In genomic region chr1:27388337-27389005, GRCh38 we compare ENCODE assay signal across 8 cellular contexts. TPM values are rescaled to one million over a fixed set of nuclear protein-coding genes. Genes with fewer than 3 reads are reported as not detected.
A peak's percentile ranks its signal among the peaks of the same experiment; 100 is the strongest.
DNase-seq lines count a peak whose midpoint lies in the region; ATAC-seq, FAIRE-seq and TF ChIP-seq lines count a peak whose summit lies in the region.

No MANE protein-coding gene starts in this region.

- H3K4me1 Mint-ChIP-seq in type B pancreatic cell (ENCODE audit: unreplicated experiment): peaks cover 12% of the 10 kb centered on the region

- no peaks in the 10 kb centered on the region for H3K9me3 Mint-ChIP-seq in type B pancreatic cell

- no peak overlapping the region for H3K27ac ChIP-seq in A549

- H3K4me3 ChIP-seq in A549 (no peak overlapping the region), epithelial cell of proximal tubule (ENCODE audit: low read depth, low read length) (no peak overlapping the region)

- FAIRE-seq in A549 (lab: Jason Lieb, UNC): no peak

- no peak for TF ChIP-seq POLR2A in A549 (IDR thresholded peaks at IDR 0.05; ENCODE audit: low read length)

- no peak overlapping the region for H3K4me2 ChIP-seq in A549

- ATAC-seq in A549: peak in 1 of 2 experiments; percentile 37; a peak in 2 of 6 replicates
- ATAC-seq in omental fat pad (ENCODE audit: low FRiP score): no peak
- ATAC-seq in HG03378 (IDR thresholded peaks at IDR 0.05; ENCODE audit: unreplicated experiment): no peak

- peak; percentile 71 to 74 for TF ChIP-seq RAD21 in A549 (conservative IDR thresholded peaks at IDR 0.05 in 1 of 2, IDR thresholded peaks at IDR 0.05 in 1 of 2)

- peak overlapping the region; percentile 7 for H3K4me3 Mint-ChIP-seq in type B pancreatic cell

- WGBS in A549 (ENCODE audit: missing lambda C conversion rate): 31% methylated on average over 5 of the region's 5 CpGs

- DNase-seq in A549 (ENCODE audit: low read depth in 1 of 2, low spot score in 1 of 2) (peak; percentile 57 to 60), NCI-H748 (lab: John Stamatoyannopoulos, UW; ENCODE audit: unreplicated experiment) (peak; percentile 52), epithelial cell of proximal tubule (ENCODE audit: low read depth) (no peak), omental fat pad (ENCODE audit: low spot score) (peak; percentile 83), type B pancreatic cell (ENCODE audit: extremely low spot score, unreplicated experiment) (no peak)
- DNase-seq in activated CD8-positive, alpha-beta memory T cell treated with anti-CD3 and anti-CD28 coated beads, Interleukin-2, amount 50 U/mL, for 24 hours (ENCODE audit: extremely low read depth): peak; percentile 51

- CTCF ChIA-PET in A549 (lab: Yijun Ruan, JAX): interaction anchor here (0.6 to 12.0 kb wide), 20 partner anchors 9 to 379 kb away, joined by 3 to 215 read pairs (median 6); partner anchors contain the start of gene MAP3K6

- TF ChIP-seq EP300 in A549 (IDR thresholded peaks at IDR 0.05): no peak

- H3K4me1 ChIP-seq in A549: peaks cover 10% of the 10 kb centered on the region; the same call in 2 of the 3 replicates

- TF ChIP-seq CTCF in A549 (IDR thresholded peaks at IDR 0.05) (peak; percentile 70), GM12874 (IDR thresholded peaks at IDR 0.05; ENCODE audit: insufficient read depth, low read depth, low read length) (peak; percentile 89), epithelial cell of proximal tubule (conservative IDR thresholded peaks at IDR 0.05; ENCODE audit: low read depth, low read length) (peak; percentile 95), omental fat pad (IDR thresholded peaks at IDR 0.05) (peak in 1 of 3 donors; percentile 58), type B pancreatic cell (conservative IDR thresholded peaks at IDR 0.05) (peak; percentile 86)

- H3K27ac Mint-ChIP-seq in type B pancreatic cell: peak overlapping the region; percentile 86

- peaks cover 13% of the 10 kb centered on the region for H3K27me3 Mint-ChIP-seq in type B pancreatic cell

- H3K9me3 ChIP-seq in A549: no peaks in the 10 kb centered on the region

- H3K36me3 Mint-ChIP-seq in type B pancreatic cell: no peaks in the 10 kb centered on the region

- POLR2A ChIA-PET in A549 (lab: Yijun Ruan, JAX): no interaction called here

TF ChIP-seq in A549, 52 proteins besides CTCF, POLR2A, EP300 and RAD21:
- TF ChIP-seq NPAS2 (CRISPR knock-in tag; IDR thresholded peaks at IDR 0.05; ENCODE audit: borderline replicate concordance) (no peak), SMC3 (IDR thresholded peaks at IDR 0.05) (peak; percentile 79), E2F6 (IDR thresholded peaks at IDR 0.05; ENCODE audit: borderline replicate concordance, low read depth) (no peak), MAX (IDR thresholded peaks at IDR 0.05) (no peak)

RNA-seq across cellular contexts. Expression of gene GPR3, which starts 4.0 kb away (rescaled TPM):
- 1.3 and 1.7 TPM in 2 replicates for polyA plus RNA-seq in A549 (2011; rRNA removed)
- polyA plus RNA-seq in A549 (2012; cell fraction: cytosol; rRNA removed): 3.9 and 5.3 TPM in 2 replicates
- polyA plus RNA-seq in A549 (2012; cell fraction: nucleus; rRNA removed): 5.7 and 6.1 TPM in 2 replicates
- 0.64 to 0.95 TPM (median 0.76 TPM) in 3 replicates for polyA plus RNA-seq in A549 (2017; fragmentation: RNase III; extraction: RNeasy Plus Mini Kit Qiagen cat#74134 plus additional on column Dnase treatment)
- polyA minus RNA-seq in A549 (2011; rRNA and poly(A)+ RNA removed): 2.1 and 3.4 TPM in 2 replicates
- total RNA-seq in epithelial cell of proximal tubule: 2.5 and 3.0 TPM in 2 replicates
- 1 to 10 TPM in 1 of 4 donors, under 1 TPM in 2, not detected in 1; 0.19 to 1.3 (median 0.65) TPM for total RNA-seq in omental fat pad
- total RNA-seq in type B pancreatic cell (ENCODE audit: low replicate concordance): 1.3 and 1.9 TPM in 2 replicates

RNA-seq across cellular contexts. Expression of gene CD164L2, which starts 5.3 kb away (rescaled TPM):
- polyA plus RNA-seq in A549 (2011; rRNA removed): not detected in 2 replicates
- polyA plus RNA-seq in A549 (2012; cell fraction: cytosol; rRNA removed): not detected in 2 replicates
- polyA plus RNA-seq in A549 (2012; cell fraction: nucleus; rRNA removed): not detected in 2 replicates
- not detected in 3 replicates for polyA plus RNA-seq in A549 (2017; fragmentation: RNase III; extraction: RNeasy Plus Mini Kit Qiagen cat#74134 plus additional on column Dnase treatment)
- not detected in 2 replicates for polyA minus RNA-seq in A549 (2011; rRNA and poly(A)+ RNA removed)
- total RNA-seq in epithelial cell of proximal tubule: not detected in 2 replicates
- not detected for total RNA-seq in omental fat pad
- 0.41 and 0.76 TPM in 2 replicates for total RNA-seq in type B pancreatic cell (ENCODE audit: low replicate concordance)

RNA-seq across cellular contexts. Expression of gene FCN3, which starts 13.8 kb away (rescaled TPM):
- polyA plus RNA-seq in A549 (2011; rRNA removed) (not detected in 2 replicates), A549 (2017; fragmentation: RNase III; extraction: RNeasy Plus Mini Kit Qiagen cat#74134 plus additional on column Dnase treatment) (not detected in 3 replicates)
- not detected in 2 replicates for polyA plus RNA-seq in A549 (2012; cell fraction: cytosol; rRNA removed)
- not detected in 2 replicates for polyA plus RNA-seq in A549 (2012; cell fraction: nucleus; rRNA removed)
- not detected in 2 replicates for polyA minus RNA-seq in A549 (2011; rRNA and poly(A)+ RNA removed)
- total RNA-seq in epithelial cell of proximal tubule (not detected in 2 replicates), omental fat pad (100 to 1,000 TPM in 1 of 4 donors, 10 to 100 TPM in 3; 33.1 to 451 (median 75.9) TPM), type B pancreatic cell (ENCODE audit: low replicate concordance) (not detected in 2 replicates)

RNA-seq across cellular contexts. Expression of gene MAP3K6, which starts 21.7 kb away (rescaled TPM):
- polyA plus RNA-seq in A549 (2011; rRNA removed) (3.6 and 3.7 TPM in 2 replicates), A549 (2017; fragmentation: RNase III; extraction: RNeasy Plus Mini Kit Qiagen cat#74134 plus additional on column Dnase treatment) (7.5 to 8.5 TPM (median 8.3 TPM) in 3 replicates)
- 5.7 and 6.0 TPM in 2 replicates for polyA plus RNA-seq in A549 (2012; cell fraction: cytosol; rRNA removed)
- 32.7 and 42.7 TPM in 2 replicates for polyA plus RNA-seq in A549 (2012; cell fraction: nucleus; rRNA removed)
- polyA minus RNA-seq in A549 (2011; rRNA and poly(A)+ RNA removed): 5.3 and 5.8 TPM in 2 replicates
- total RNA-seq in epithelial cell of proximal tubule (13.0 and 15.5 TPM in 2 replicates), omental fat pad (100 to 1,000 TPM in 1 of 4 donors, 10 to 100 TPM in 3; 26.8 to 129 (median 43.4) TPM), type B pancreatic cell (ENCODE audit: low replicate concordance) (15.6 and 39.9 TPM in 2 replicates)

RNA-seq across cellular contexts. Expression of gene SYTL1, which starts 46.6 kb away (rescaled TPM):
- polyA plus RNA-seq in A549 (2011; rRNA removed) (0.50 and 0.80 TPM in 2 replicates), A549 (2017; fragmentation: RNase III; extraction: RNeasy Plus Mini Kit Qiagen cat#74134 plus additional on column Dnase treatment) (0.50 to 0.76 TPM (median 0.58 TPM) in 3 replicates)
- polyA plus RNA-seq in A549 (2012; cell fraction: cytosol; rRNA removed): 0.94 and 1.0 TPM in 2 replicates
- 4.8 and 5.8 TPM in 2 replicates for polyA plus RNA-seq in A549 (2012; cell fraction: nucleus; rRNA removed)
- polyA minus RNA-seq in A549 (2011; rRNA and poly(A)+ RNA removed): 0.37 and 0.73 TPM in 2 replicates
- total RNA-seq in epithelial cell of proximal tubule (22.0 and 27.6 TPM in 2 replicates), omental fat pad (1 to 10 TPM; 1.2 to 4.3 (median 1.9) TPM), type B pancreatic cell (ENCODE audit: low replicate concordance) (37.2 and 105 TPM in 2 replicates)

Comparison
In these comparisons a context has a peak if more than half of its experiments do, and no peak if none do; other contexts are left out.
1. DNase-seq: peak in A549 (2 of 2), NCI-H748 (single experiment), activated CD8-positive, alpha-beta memory T cell treated with anti-CD3 and anti-CD28 coated beads, Interleukin-2, amount 50 U/mL, for 24 hours (single experiment) and omental fat pad (single experiment); none in epithelial cell of proximal tubule (single experiment) and type B pancreatic cell (single experiment).
2. RNA of gene FCN3, which starts 13.8 kb away (total RNA-seq): 33.1 to 451 TPM in omental fat pad; not detected in epithelial cell of proximal tubule and not detected in type B pancreatic cell; every median in the first group is over 10 times any median in the second.